ENCODE assay signal across 1 cellular context in genomic region chr16:84913315-84913714, GRCh38.
TF ChIP-seq lines count a peak whose summit lies in the region.

No MANE protein-coding gene starts in this region.

TF ChIP-seq in K562, 482 proteins besides CTCF, POLR2A, EP300 and RAD21 (continued from another document and continues in another):
- peak; percentile 69 for TF ChIP-seq CEBPB (tag; IDR thresholded peaks at IDR 0.05)
- TF ChIP-seq E2F1 (CRISPR knock-in tag; IDR thresholded peaks at IDR 0.05) = no peak
- peak; percentile 66 for TF ChIP-seq NFIC (IDR thresholded peaks at IDR 0.05)
- TF ChIP-seq PML (IDR thresholded peaks at IDR 0.05; ENCODE audit: low read length) = 0 out of 2 replicates have a peak, but pooled peaks have one; percentile 27
- no peak for TF ChIP-seq HINFP (tag; conservative IDR thresholded peaks at IDR 0.05; ENCODE audit: low read depth)
- TF ChIP-seq ZC3H11A (IDR thresholded peaks at IDR 0.05; ENCODE audit: low read depth, low read length) = no peak
- no peak for TF ChIP-seq SUPT5H (IDR thresholded peaks at IDR 0.05)
- no peak for TF ChIP-seq MCM3 (IDR thresholded peaks at IDR 0.05)
- no peak for TF ChIP-seq WHSC1 (IDR thresholded peaks at IDR 0.05; ENCODE audit: low read length)
- TF ChIP-seq AFF4 (CRISPR knock-in tag; IDR thresholded peaks at IDR 0.05) = no peak
- no peak for TF ChIP-seq CREM (IDR thresholded peaks at IDR 0.05; ENCODE audit: low read depth)
- no peak for TF ChIP-seq KLF6 (CRISPR knock-in tag; IDR thresholded peaks at IDR 0.05; ENCODE audit: borderline replicate concordance)
- no peak for TF ChIP-seq COPS2 (conservative IDR thresholded peaks at IDR 0.05)
- peak; percentile 56; the same call in 1 of the 2 replicates for TF ChIP-seq MTA2 (IDR thresholded peaks at IDR 0.05; ENCODE audit: low read depth)
- TF ChIP-seq MYNN (IDR thresholded peaks at IDR 0.05) = no peak
- TF ChIP-seq MYNN (CRISPR knock-in tag; IDR thresholded peaks at IDR 0.05) = no peak
- TF ChIP-seq RNF2 (IDR thresholded peaks at IDR 0.05) = 0 out of 2 replicates have a peak, but pooled peaks have one; percentile 25
- TF ChIP-seq ZNF143 (CRISPR knock-in tag; IDR thresholded peaks at IDR 0.05) = no peak
- no peak for TF ChIP-seq CBX2 (IDR thresholded peaks at IDR 0.05; ENCODE audit: insufficient read depth, low read length, poor library complexity, severe bottlenecking)
- TF ChIP-seq PHF21A (IDR thresholded peaks at IDR 0.05; ENCODE audit: borderline replicate concordance, low read depth) = no peak
- no peak for TF ChIP-seq POLR3G (IDR thresholded peaks at IDR 0.05; ENCODE audit: extremely low read depth, insufficient read length, insufficient replicate concordance)
- no peak for TF ChIP-seq KDM2B (CRISPR knock-in tag; IDR thresholded peaks at IDR 0.05)
- TF ChIP-seq SP2 (IDR thresholded peaks at IDR 0.05; ENCODE audit: extremely low read depth, low read depth, low read length, poor library complexity, severe bottlenecking) = no peak
- TF ChIP-seq SREBF1 (IDR thresholded peaks at IDR 0.05; ENCODE audit: borderline replicate concordance, low read depth, low read length) = no peak
- TF ChIP-seq NFIX (CRISPR knock-in tag; IDR thresholded peaks at IDR 0.05; ENCODE audit: low read depth) = no peak
- no peak for TF ChIP-seq PBX2 (CRISPR knock-in tag; IDR thresholded peaks at IDR 0.05; ENCODE audit: low read depth)
- no peak for TF ChIP-seq PBX2 (tag; conservative IDR thresholded peaks at IDR 0.05; ENCODE audit: low read depth)
- TF ChIP-seq HDAC2 (IDR thresholded peaks at IDR 0.05) = no peak
- peak; percentile 78 for TF ChIP-seq SMAD4 (CRISPR knock-in tag; conservative IDR thresholded peaks at IDR 0.05)
- TF ChIP-seq TCF3 (CRISPR knock-in tag; IDR thresholded peaks at IDR 0.05) = peak; percentile 85
- TF ChIP-seq ZBTB40 (IDR thresholded peaks at IDR 0.05) = no peak
- 0 out of 2 replicates have a peak, but pooled peaks have one; percentile 29 for TF ChIP-seq ZBTB40 (CRISPR knock-in tag; IDR thresholded peaks at IDR 0.05)
- TF ChIP-seq NCOR1 (IDR thresholded peaks at IDR 0.05) = peak; percentile 51
- peak in 1 of 2 experiments; percentile 63; a peak in 1 of 4 replicates for TF ChIP-seq TRIM24 (IDR thresholded peaks at IDR 0.05)
- no peak for TF ChIP-seq UBTF (IDR thresholded peaks at IDR 0.05; ENCODE audit: borderline replicate concordance in 1 of 2, low read depth in 2 of 2, low read length in 2 of 2)
- TF ChIP-seq ILF3 (IDR thresholded peaks at IDR 0.05; ENCODE audit: borderline replicate concordance) = no peak
- TF ChIP-seq SIN3A (IDR thresholded peaks at IDR 0.05; ENCODE audit: borderline replicate concordance in 2 of 2, control insufficient read depth in 1 of 2, low read depth in 2 of 2, low read length in 2 of 2) = no peak
- peak; percentile 78 for TF ChIP-seq CBFA2T2 (conservative IDR thresholded peaks at IDR 0.05)
- no peak for TF ChIP-seq THRAP3 (IDR thresholded peaks at IDR 0.05; ENCODE audit: borderline replicate concordance)
- TF ChIP-seq ZNF766 (CRISPR knock-in tag; conservative IDR thresholded peaks at IDR 0.05) = no peak
- peak; percentile 82 for TF ChIP-seq TEAD4 (IDR thresholded peaks at IDR 0.05; ENCODE audit: low read length)
- no peak for TF ChIP-seq TEAD4 (CRISPR knock-in tag; IDR thresholded peaks at IDR 0.05; ENCODE audit: borderline replicate concordance)
- no peak for TF ChIP-seq SAP30 (IDR thresholded peaks at IDR 0.05; ENCODE audit: borderline replicate concordance, insufficient read depth, low read depth, low read length, poor library complexity, severe bottlenecking)
- TF ChIP-seq TFAP4 (CRISPR knock-in tag; IDR thresholded peaks at IDR 0.05; ENCODE audit: borderline replicate concordance) = peak; percentile 51; the same call in 1 of the 2 replicates
- TF ChIP-seq ADNP (tag; IDR thresholded peaks at IDR 0.05) = no peak
